ENCODE assay signal across 23 cellular contexts in genomic region chr5:129445379-129445778, GRCh38.
DNase-seq lines count a peak whose midpoint lies in the region; ATAC-seq lines count a peak whose summit lies in the region.
"Had no signal": no experiment of that assay in that cellular context is flagged by ENCODE, and none has a peak within 500 bp of the region (broad histone marks: within the 10 kb centered on the region; RNA-seq: fewer than 3 reads in every experiment).

No MANE protein-coding gene starts in this region.

- DNase-seq in stimulated activated naive B cell treated with anti-CD40 and anti-IgM and Interleukin-4, amounts not matched to agents 10 μg/mL and 1 μg/mL and 100 μg/mL, for 72 hours, result no peak
- DNase-seq in epidermal melanocyte (ENCODE audit: insufficient read length, low spot score) (no peak), NCI-H2171 treated with DMSO at 0.1 percent for 48 hours (lab: John Stamatoyannopoulos, UW) (no peak), NOMO-1 treated with DMSO at 0.1 percent for 48 hours (lab: John Stamatoyannopoulos, UW; ENCODE audit: unreplicated experiment) (no peak)
- DNase-seq: activated CD8-positive, alpha-beta memory T cell treated with anti-CD3 and anti-CD28 coated beads, Interleukin-2, amount 50 U/mL, for 48 hours; activated CD8-positive, alpha-beta T cell treated with anti-CD3 and anti-CD28 coated beads for 36 hours; activated naive CD4-positive, alpha-beta T cell treated with anti-CD3 and anti-CD28 coated beads, Interleukin-2, amount 50 U/mL, for 16 hours; DMS 273 treated with DMSO at 0.1 percent for 48 hours; immature natural killer cell; left cardiac atrium; MV-4-11; naive thymus-derived CD4-positive, alpha-beta T cell; NCI-H1436 treated with DMSO at 0.1 percent for 48 hours; NCI-H446; SJCRH30; stimulated activated CD4-positive, alpha-beta T cell treated with anti-CD3 and anti-CD28 coated beads, Interleukin-4, amount 100 ng/mL, for 1 hour; SW 1271 had no signal

- ATAC-seq in GM18861 (IDR thresholded peaks at IDR 0.05; ENCODE audit: unreplicated experiment) (peak; percentile 65), HG02610 (IDR thresholded peaks at IDR 0.05; ENCODE audit: unreplicated experiment) (peak; percentile 71), HG03432 (IDR thresholded peaks at IDR 0.05; ENCODE audit: unreplicated experiment) (peak; percentile 57)
- ATAC-seq in stimulated activated naive B cell treated with anti-CD40 and anti-IgM and Interleukin-4, amounts not matched to agents 10 μg/mL and 1 μg/mL and 100 μg/mL, for 72 hours (replicated peaks), result peak; percentile 10 to 61
- ATAC-seq: activated CD8-positive, alpha-beta T cell treated with anti-CD3 and anti-CD28 coated beads for 36 hours; GM23338; left cardiac atrium; naive thymus-derived CD4-positive, alpha-beta T cell; sciatic nerve had no signal

- no peaks in the 10 kb centered on the region for H3K9me3 Mint-ChIP-seq in stimulated activated naive B cell treated with anti-CD40 and anti-IgM and Interleukin-4, amounts not matched to agents 10 μg/mL and 1 μg/mL and 100 μg/mL, for 72 hours
- H3K9me3 Mint-ChIP-seq: activated CD8-positive, alpha-beta T cell treated with anti-CD3 and anti-CD28 coated beads for 36 hours; GM23338 had no signal

- no peak overlapping the region for H3K4me3 Mint-ChIP-seq in stimulated activated naive B cell treated with anti-CD40 and anti-IgM and Interleukin-4, amounts not matched to agents 10 μg/mL and 1 μg/mL and 100 μg/mL, for 72 hours
- H3K4me3 Mint-ChIP-seq: activated CD8-positive, alpha-beta T cell treated with anti-CD3 and anti-CD28 coated beads for 36 hours; GM23338; immature natural killer cell; naive thymus-derived CD4-positive, alpha-beta T cell had no signal

- H3K27ac Mint-ChIP-seq in stimulated activated naive B cell treated with anti-CD40 and anti-IgM and Interleukin-4, amounts not matched to agents 10 μg/mL and 1 μg/mL and 100 μg/mL, for 72 hours, result no peak overlapping the region
- H3K27ac Mint-ChIP-seq: activated CD8-positive, alpha-beta T cell treated with anti-CD3 and anti-CD28 coated beads for 36 hours; GM23338; immature natural killer cell; naive thymus-derived CD4-positive, alpha-beta T cell; progenitor cell of endocrine pancreas had no signal

- H3K27me3 Mint-ChIP-seq in stimulated activated naive B cell treated with anti-CD40 and anti-IgM and Interleukin-4, amounts not matched to agents 10 μg/mL and 1 μg/mL and 100 μg/mL, for 72 hours, result no peaks in the 10 kb centered on the region
- H3K27me3 Mint-ChIP-seq: activated CD8-positive, alpha-beta T cell treated with anti-CD3 and anti-CD28 coated beads for 36 hours; progenitor cell of endocrine pancreas had no signal

- no peaks in the 10 kb centered on the region for H3K4me1 Mint-ChIP-seq in stimulated activated naive B cell treated with anti-CD40 and anti-IgM and Interleukin-4, amounts not matched to agents 10 μg/mL and 1 μg/mL and 100 μg/mL, for 72 hours
- H3K4me1 Mint-ChIP-seq: immature natural killer cell; naive thymus-derived CD4-positive, alpha-beta T cell had no signal

- H3K36me3 Mint-ChIP-seq in stimulated activated naive B cell treated with anti-CD40 and anti-IgM and Interleukin-4, amounts not matched to agents 10 μg/mL and 1 μg/mL and 100 μg/mL, for 72 hours, result no peaks in the 10 kb centered on the region
- H3K36me3 Mint-ChIP-seq: immature natural killer cell; naive thymus-derived CD4-positive, alpha-beta T cell had no signal
